Comparison of ENCODE assay signal across 1 cellular context in the genomic region with DNA sequence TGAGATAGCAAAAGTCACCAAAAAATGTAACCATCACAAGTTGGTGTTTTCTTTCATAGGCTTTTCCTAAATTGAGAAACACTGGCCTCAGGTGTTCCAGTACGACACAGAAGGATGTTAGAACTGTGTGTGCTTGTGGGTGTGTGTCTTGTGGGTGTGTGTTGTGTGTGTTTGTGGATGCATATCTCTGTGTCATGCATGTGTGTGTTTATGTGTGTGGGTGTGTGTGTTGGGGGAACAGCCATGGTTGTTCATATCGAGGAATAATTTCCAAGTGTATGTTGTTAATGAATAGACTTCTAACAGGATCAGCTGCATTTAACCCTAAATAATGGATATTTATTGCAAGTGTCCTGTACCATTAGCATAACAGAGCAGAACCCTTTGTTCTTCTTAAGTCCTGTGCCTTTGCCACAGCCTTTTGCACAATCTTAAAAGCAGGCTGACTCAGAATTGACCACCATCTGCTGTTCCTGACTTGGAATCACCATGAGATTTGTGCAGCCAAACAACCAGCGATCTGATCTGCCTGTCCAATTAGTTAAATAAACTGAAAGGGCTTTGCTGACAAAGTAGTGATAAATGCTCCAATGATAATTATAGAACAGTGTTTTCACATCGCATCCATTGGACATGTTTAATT.
TF ChIP-seq lines count a peak whose summit lies in the region.

No MANE protein-coding gene starts in this region.

TF ChIP-seq in HepG2, 621 proteins besides CTCF, POLR2A, EP300 and RAD21:
- no peak for TF ChIP-seq ZNF160 (CRISPR knock-in tag; IDR thresholded peaks at IDR 0.05)
- no peak for TF ChIP-seq PHF8 (CRISPR knock-in tag; IDR thresholded peaks at IDR 0.05)
- no peak for TF ChIP-seq SNRNP70 (IDR thresholded peaks at IDR 0.05; ENCODE audit: low read depth, low read length)
- TF ChIP-seq ZNF678 (CRISPR knock-in tag; IDR thresholded peaks at IDR 0.05): no peak
- no peak for TF ChIP-seq ZNF124 (CRISPR knock-in tag; IDR thresholded peaks at IDR 0.05)
- no peak for TF ChIP-seq ERF (CRISPR knock-in tag; IDR thresholded peaks at IDR 0.05)
- TF ChIP-seq MIXL1 (CRISPR knock-in tag; IDR thresholded peaks at IDR 0.05): no peak
- TF ChIP-seq CBX2 (IDR thresholded peaks at IDR 0.05; ENCODE audit: low read depth, low read length): no peak
- TF ChIP-seq CBX2 (CRISPR knock-in tag; IDR thresholded peaks at IDR 0.05; ENCODE audit: low read depth): no peak
- TF ChIP-seq RBM39 (IDR thresholded peaks at IDR 0.05; ENCODE audit: low read depth, low read length, poor library complexity, severe bottlenecking): no peak
- no peak for TF ChIP-seq ZNF296 (CRISPR knock-in tag; conservative IDR thresholded peaks at IDR 0.05)
- TF ChIP-seq, protein P1, sequence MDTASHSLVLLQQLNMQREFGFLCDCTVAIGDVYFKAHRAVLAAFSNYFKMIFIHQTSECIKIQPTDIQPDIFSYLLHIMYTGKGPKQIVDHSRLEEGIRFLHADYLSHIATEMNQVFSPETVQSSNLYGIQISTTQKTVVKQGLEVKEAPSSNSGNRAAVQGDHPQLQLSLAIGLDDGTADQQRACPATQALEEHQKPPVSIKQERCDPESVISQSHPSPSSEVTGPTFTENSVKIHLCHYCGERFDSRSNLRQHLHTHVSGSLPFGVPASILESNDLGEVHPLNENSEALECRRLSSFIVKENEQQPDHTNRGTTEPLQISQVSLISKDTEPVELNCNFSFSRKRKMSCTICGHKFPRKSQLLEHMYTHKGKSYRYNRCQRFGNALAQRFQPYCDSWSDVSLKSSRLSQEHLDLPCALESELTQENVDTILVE (CRISPR knock-in tag; IDR thresholded peaks at IDR 0.05): no peak
- TF ChIP-seq ZBED4 (CRISPR knock-in tag; IDR thresholded peaks at IDR 0.05; ENCODE audit: borderline replicate concordance): no peak
- no peak for TF ChIP-seq ZMYM4 (CRISPR knock-in tag; IDR thresholded peaks at IDR 0.05)
- TF ChIP-seq E2F1 (CRISPR knock-in tag; IDR thresholded peaks at IDR 0.05): no peak
- no peak for TF ChIP-seq ZNF10 (CRISPR knock-in tag; IDR thresholded peaks at IDR 0.05; ENCODE audit: borderline replicate concordance, low read depth)
- no peak for TF ChIP-seq RFXANK (CRISPR knock-in tag; IDR thresholded peaks at IDR 0.05)
- TF ChIP-seq TCF7L2 (IDR thresholded peaks at IDR 0.05; ENCODE audit: low read depth, low read length): no peak
- TF ChIP-seq REPIN1 (CRISPR knock-in tag; IDR thresholded peaks at IDR 0.05; ENCODE audit: borderline replicate concordance, low read depth): no peak
- no peak for TF ChIP-seq ZXDC (CRISPR knock-in tag; IDR thresholded peaks at IDR 0.05)
